1 cellular context compared by ENCODE assay signal in genomic region chr12:53952335-53952694, GRCh38.
TF ChIP-seq lines count a peak whose summit lies in the region.

No MANE protein-coding gene starts in this region.

TF ChIP-seq in K562, 482 proteins besides CTCF, POLR2A, EP300 and RAD21:
- TF ChIP-seq FOXK1 (CRISPR knock-in tag; IDR thresholded peaks at IDR 0.05; ENCODE audit: borderline replicate concordance) (no peak), UBTF (IDR thresholded peaks at IDR 0.05; ENCODE audit: borderline replicate concordance in 1 of 2, low read depth in 2 of 2, low read length in 2 of 2) (0 out of 4 replicates have a peak, but pooled peaks of 1 of the 2 experiments have one; percentile 36)
